1 cellular context compared by ENCODE assay signal in the genomic region with DNA sequence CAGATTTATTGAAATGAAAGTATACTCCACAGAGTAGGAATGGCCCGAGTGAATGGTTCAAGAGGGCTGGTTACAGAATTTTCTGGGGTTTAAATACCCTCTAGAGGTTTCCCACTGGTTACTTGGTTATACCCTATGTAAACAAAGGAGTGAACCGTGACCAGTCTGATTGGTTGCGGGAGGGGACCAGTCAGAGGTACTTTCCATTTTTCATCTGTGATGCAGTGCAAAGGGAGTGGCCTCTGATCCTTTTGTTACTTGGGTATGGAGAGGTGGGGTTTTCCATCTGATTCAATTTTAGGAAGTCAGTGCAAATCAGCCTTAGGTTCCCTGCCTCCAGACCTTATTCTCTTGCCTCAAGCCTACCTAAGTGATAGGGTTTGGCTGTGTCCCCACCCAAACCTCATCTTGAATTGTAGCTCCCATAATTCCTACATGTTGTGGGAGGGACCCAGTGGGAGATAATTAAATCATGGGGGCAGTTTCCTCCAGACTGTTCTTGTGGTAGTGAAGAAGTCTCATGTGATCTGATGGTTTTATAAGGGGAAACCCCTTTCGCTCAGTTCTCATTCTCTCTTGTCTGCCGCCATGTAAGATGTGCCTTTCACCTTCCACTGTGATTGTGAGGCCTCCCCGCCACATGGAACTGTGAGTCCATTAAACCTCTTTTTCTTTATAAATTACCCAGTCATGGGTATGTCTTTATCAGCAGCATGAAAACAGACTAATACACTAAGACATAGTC.
TF ChIP-seq lines count a peak whose summit lies in the region.

No MANE protein-coding gene starts in this region.

TF ChIP-seq in HepG2, 621 proteins besides CTCF, POLR2A, EP300 and RAD21:
- 0 out of 2 replicates have a peak, but pooled peaks have one; percentile 26 for TF ChIP-seq ZNF430 (CRISPR knock-in tag; IDR thresholded peaks at IDR 0.05)
TF ChIP-seq in HepG2: peak in this region for 1; not testable (repeated sequence) for 620.
